In genomic region chr4:128341634-128342033, GRCh38 we compare ENCODE assay signal across 15 cellular contexts. TPM values are rescaled to one million over a fixed set of nuclear protein-coding genes. Genes with fewer than 3 reads are reported as not detected.
A peak's percentile ranks its signal among the peaks of the same experiment; 100 is the strongest.
DNase-seq lines count a peak whose midpoint lies in the region; TF ChIP-seq lines count a peak whose summit lies in the region.
"Had no signal": no experiment of that assay in that cellular context is flagged by ENCODE, and none has a peak within 500 bp of the region (broad histone marks: within the 10 kb centered on the region; RNA-seq: fewer than 3 reads in every experiment).

No MANE protein-coding gene starts in this region.

- no peak overlapping the region for H3K27ac ChIP-seq in hepatocyte
- no peak overlapping the region for H3K27ac ChIP-seq in CD4-positive, alpha-beta memory T cell (ENCODE audit: low read depth, low read length)
- H3K27ac ChIP-seq: GM23248 had no signal

- H3K4me1 ChIP-seq in BE2C (no peaks in the 10 kb centered on the region), hepatocyte (ENCODE audit: insufficient read depth) (no peaks in the 10 kb centered on the region)
- H3K4me1 ChIP-seq in CD4-positive, alpha-beta memory T cell (ENCODE audit: insufficient read depth, low read length): no peaks in the 10 kb centered on the region

- TF ChIP-seq CTCF in BE2C (IDR thresholded peaks at IDR 0.05; ENCODE audit: low read depth, low read length): 0 out of 2 replicates have a peak, but pooled peaks have one; percentile 7
- TF ChIP-seq CTCF in HFFc6 (IDR thresholded peaks at IDR 0.05): peak; percentile 47
- TF ChIP-seq CTCF in astrocyte of the cerebellum (IDR thresholded peaks at IDR 0.05; ENCODE audit: low read depth, low read length, missing control alignments): peak; percentile 6
- peak; percentile 5 for TF ChIP-seq CTCF in hepatocyte (IDR thresholded peaks at IDR 0.05; ENCODE audit: poor library complexity)

- intact Hi-C loops in CD4-positive, alpha-beta memory T cell (cut with micrococcal nuclease): no loop called here

- H3K9me3 ChIP-seq in BE2C: no peaks in the 10 kb centered on the region
- no peaks in the 10 kb centered on the region for H3K9me3 ChIP-seq in hepatocyte (ENCODE audit: low read depth)
- H3K9me3 ChIP-seq in CD4-positive, alpha-beta memory T cell (ENCODE audit: control insufficient read depth in 1 of 2, low read length in 2 of 2): no peaks in the 10 kb centered on the region

- H3K9me3 Mint-ChIP-seq in HFFc6: no peaks in the 10 kb centered on the region; the same call in 1 of the 2 replicates
- H3K9me3 Mint-ChIP-seq in CD4-positive, alpha-beta memory T cell: peaks cover 0 to 2% (median 0%) of the 10 kb centered on the region in 8 donors

- H4K20me1 ChIP-seq in hepatocyte (ENCODE audit: insufficient read depth, poor library complexity, severe bottlenecking): no peaks in the 10 kb centered on the region

- H3K4me2 ChIP-seq in hepatocyte: no peak overlapping the region

- in situ Hi-C loops in astrocyte of the cerebellum (cut with HindIII; ENCODE audit: low sequenced_read_pairs): no loop called here

- DNase-seq in BE2C: no peak
- no peak for DNase-seq in HFFc6
- no peak for DNase-seq in astrocyte of the cerebellum (ENCODE audit: low read depth)
- no peak for DNase-seq in hepatocyte (ENCODE audit: low spot score)
- DNase-seq in CD4-positive, alpha-beta memory T cell: no peak
- DNase-seq in dermis blood vessel endothelial cell: no peak
- DNase-seq in HuH-7 (ENCODE audit: low spot score): no peak
- DNase-seq in NCI-H1048 (lab: John Stamatoyannopoulos, UW): no peak
- DNase-seq: CD4-positive, CD25-positive, alpha-beta regulatory T cell; GM23248; NCI-H1092 treated with DMSO at 0.1 percent for 48 hours; NCI-H1694 treated with DMSO at 0.1 percent for 48 hours; NCI-H446 treated with DMSO at 0.1 percent for 48 hours; NCI-H774; SHP77 had no signal

- CTCF ChIA-PET in CD4-positive, alpha-beta memory T cell (lab: Charles Lee; ENCODE audit: partially characterized antibody): no interaction called here

- no peak overlapping the region for H3K4me3 ChIP-seq in BE2C (ENCODE audit: low read depth, low read length)
- H3K4me3 ChIP-seq in astrocyte of the cerebellum (ENCODE audit: low read depth, low read length): no peak overlapping the region
- H3K4me3 ChIP-seq in hepatocyte: no peak overlapping the region
- H3K4me3 ChIP-seq in CD4-positive, alpha-beta memory T cell (ENCODE audit: low read length in 2 of 2): no peak overlapping the region
- H3K4me3 ChIP-seq: GM23248 had no signal

- H3K79me2 ChIP-seq in hepatocyte: no peaks in the 10 kb centered on the region

- no peak overlapping the region for H2AFZ ChIP-seq in hepatocyte
- H2AFZ ChIP-seq: GM23248 had no signal

- H3K4me1 Mint-ChIP-seq in HFFc6 (ENCODE audit: low read depth): peaks cover 63% of the 10 kb centered on the region
- no peaks in the 10 kb centered on the region for H3K4me1 Mint-ChIP-seq in CD4-positive, alpha-beta memory T cell
- H3K4me1 Mint-ChIP-seq: CD4-positive, CD25-positive, alpha-beta regulatory T cell had no signal

- H3K9me2 ChIP-seq in hepatocyte (replicated peaks; ENCODE audit: insufficient read depth): no peaks in the 10 kb centered on the region

- H3K27me3 Mint-ChIP-seq in HFFc6 (ENCODE audit: insufficient read depth): no peaks in the 10 kb centered on the region
- no peaks in the 10 kb centered on the region for H3K27me3 Mint-ChIP-seq in CD4-positive, alpha-beta memory T cell
- H3K27me3 Mint-ChIP-seq: CD4-positive, CD25-positive, alpha-beta regulatory T cell had no signal

- POLR2A ChIA-PET in CD4-positive, alpha-beta memory T cell (lab: Charles Lee; ENCODE audit: partially characterized antibody): no interaction called here

- H3K27ac Mint-ChIP-seq in HFFc6: no peak overlapping the region
- H3K27ac Mint-ChIP-seq in CD4-positive, alpha-beta memory T cell: no peak overlapping the region
- H3K27ac Mint-ChIP-seq: CD4-positive, CD25-positive, alpha-beta regulatory T cell had no signal

- WGBS in hepatocyte (ENCODE audit: low lambda C conversion rate, missing lambda C conversion rate): 92% methylated on average over 4 of the region's 4 CpGs

- H3K36me3 ChIP-seq in BE2C (no peaks in the 10 kb centered on the region), hepatocyte (replicated peaks; ENCODE audit: insufficient read depth, low read depth) (no peaks in the 10 kb centered on the region)
- H3K36me3 ChIP-seq in CD4-positive, alpha-beta memory T cell (ENCODE audit: insufficient read depth, low read length): no peaks in the 10 kb centered on the region

- no peak overlapping the region for H3K4me3 Mint-ChIP-seq in HFFc6
- no peak overlapping the region for H3K4me3 Mint-ChIP-seq in CD4-positive, alpha-beta memory T cell
- H3K4me3 Mint-ChIP-seq: CD4-positive, CD25-positive, alpha-beta regulatory T cell had no signal

- H3K27me3 ChIP-seq in BE2C: no peaks in the 10 kb centered on the region
- no peaks in the 10 kb centered on the region for H3K27me3 ChIP-seq in hepatocyte
- no peaks in the 10 kb centered on the region for H3K27me3 ChIP-seq in CD4-positive, alpha-beta memory T cell (ENCODE audit: insufficient read depth, low read length)

- H3K36me3 Mint-ChIP-seq in HFFc6 (ENCODE audit: low read depth): peaks cover 15% of the 10 kb centered on the region
- no peaks in the 10 kb centered on the region for H3K36me3 Mint-ChIP-seq in CD4-positive, alpha-beta memory T cell

RNA-seq across cellular contexts. Expression of gene PGRMC2, which starts 54.0 kb away (rescaled TPM):
- polyA plus RNA-seq in BE2C (2012; ENCODE audit: insufficient read depth, insufficient read length, low read depth): 74.4 TPM
- 100 to 1,000 TPM; 116 to 185 (median 129) TPM for total RNA-seq in HFFc6 (2021; fragmentation: NEBNext Ultra II Directional; extraction: Animal tissue kit (Norgen Biotek cat#: 25700))
- total RNA-seq in hepatocyte: 58.3 and 65.6 TPM in 2 replicates
- polyA plus RNA-seq in hepatocyte: 69.9 and 84.7 TPM in 2 replicates
- total RNA-seq in CD4-positive, alpha-beta memory T cell: 10 to 100 TPM; 42.6 to 49.6 TPM
- 10 to 100 TPM; 16.5 to 21.3 TPM for polyA plus RNA-seq in CD4-positive, alpha-beta memory T cell
- total RNA-seq in dermis blood vessel endothelial cell: 18.0 and 47.2 TPM in 2 replicates
